2 cellular contexts compared by ENCODE assay signal in genomic region chr13:33464345-33464744, GRCh38.
A peak's percentile ranks its signal among the peaks of the same experiment; 100 is the strongest.
TF ChIP-seq lines count a peak whose summit lies in the region.

No MANE protein-coding gene starts in this region.

TF ChIP-seq in HepG2, 621 proteins besides CTCF, POLR2A, EP300 and RAD21 (continued from another document):
- no peak for TF ChIP-seq FUBP1 (CRISPR knock-in tag; IDR thresholded peaks at IDR 0.05; ENCODE audit: borderline replicate concordance)

TF ChIP-seq in IMR-90, 13 proteins besides CTCF, POLR2A, EP300 and RAD21 (continued from another document):
- peak; percentile 37; the same call in 1 of the 2 replicates for TF ChIP-seq CEBPB (IDR thresholded peaks at IDR 0.05; ENCODE audit: low read depth, low read length)
- TF ChIP-seq RCOR1 (IDR thresholded peaks at IDR 0.05; ENCODE audit: insufficient replicate concordance, low read length) = no peak
- no peak for TF ChIP-seq MAZ (IDR thresholded peaks at IDR 0.05; ENCODE audit: borderline replicate concordance, low read depth, low read length)
